In genomic region chr2:211860224-211860623, GRCh38 we compare ENCODE assay signal across 23 cellular contexts.
DNase-seq lines count a peak whose midpoint lies in the region; TF ChIP-seq lines count a peak whose summit lies in the region.
"Had no signal": no experiment of that assay in that cellular context is flagged by ENCODE, and none has a peak within 500 bp of the region (broad histone marks: within the 10 kb centered on the region; RNA-seq: fewer than 3 reads in every experiment).

No MANE protein-coding gene starts in this region.

- no peak overlapping the region for H3K4me2 ChIP-seq in osteoblast (ENCODE audit: insufficient read depth, low read length)

- H3K4me1 ChIP-seq in osteoblast (ENCODE audit: insufficient read depth, low read length): no peaks in the 10 kb centered on the region
- H3K4me1 ChIP-seq: gastrocnemius medialis had no signal

- no peaks in the 10 kb centered on the region for H4K20me1 ChIP-seq in osteoblast (ENCODE audit: insufficient read depth, low read length)

- TF ChIP-seq CTCF in osteoblast (IDR thresholded peaks at IDR 0.05; ENCODE audit: extremely low read depth, low read depth, low read length): no peak

- H3K79me2 ChIP-seq in osteoblast (ENCODE audit: insufficient read depth, low read length): no peaks in the 10 kb centered on the region

- H3K4me3 ChIP-seq in osteoblast (ENCODE audit: insufficient read depth, low read length): no peak overlapping the region
- H3K4me3 ChIP-seq: gastrocnemius medialis, GM12878, MG63 had no signal

- no peak overlapping the region for H3K27ac ChIP-seq in osteoblast (ENCODE audit: low read depth, low read length)
- H3K27ac ChIP-seq: 22Rv1, gastrocnemius medialis had no signal

- H3K9me3 ChIP-seq in osteoblast (ENCODE audit: low read depth, low read length): no peaks in the 10 kb centered on the region
- H3K9me3 ChIP-seq: gastrocnemius medialis, MG63 had no signal

- H2AFZ ChIP-seq in osteoblast (ENCODE audit: low read length): no peak overlapping the region

- no peaks in the 10 kb centered on the region for H3K27me3 ChIP-seq in osteoblast (ENCODE audit: insufficient read depth, low read length)
- H3K27me3 ChIP-seq: gastrocnemius medialis, MG63 had no signal

- no peaks in the 10 kb centered on the region for H3K36me3 ChIP-seq in osteoblast (ENCODE audit: insufficient read depth, low read length)
- H3K36me3 ChIP-seq: gastrocnemius medialis, MG63 had no signal

- DNase-seq in DMS53 (lab: John Stamatoyannopoulos, UW): peak; percentile 31
- no peak for DNase-seq in DMS53 treated with DMSO at 0.1 percent for 48 hours (lab: John Stamatoyannopoulos, UW; ENCODE audit: unreplicated experiment)
- peak; percentile 27 for DNase-seq in NCI-H1105 (lab: John Stamatoyannopoulos, UW)
- DNase-seq in NCI-H69 (lab: John Stamatoyannopoulos, UW): peak; percentile 87
- peak; percentile 66 for DNase-seq in osteoblast (ENCODE audit: insufficient read length, low spot score, missing footprints)
- DNase-seq in stimulated activated naive CD4-positive, alpha-beta T cell treated with Interleukin-2 at 50 U/mL for 16 hours (lab: John Stamatoyannopoulos, UW): no peak
- no peak for DNase-seq in amniotic stem cell (lab: John Stamatoyannopoulos, UW)
- DNase-seq in T1000 (lab: John Stamatoyannopoulos, UW): no peak
- DNase-seq: activated CD4-positive, alpha-beta T cell treated with anti-CD3 and anti-CD28 coated beads, Interleukin-2, amount 10 ng/mL, durations not matched to agents 7 days and 5 days; anterior cingulate cortex; CD4-positive, CD25-positive, alpha-beta regulatory T cell; gastrocnemius medialis; H9; KG1; MG63; NCI-H187 treated with DMSO at 0.1 percent for 48 hours; NCI-H226; OCI-M1; substantia nigra; T-helper 1 cell; trophoblast cell had no signal

Comparison
In these comparisons a context has a peak if more than half of its experiments do, and no peak if none do; other contexts are left out.
1. DNase-seq: peak in DMS53 (single experiment), NCI-H1105 (single experiment), NCI-H69 (single experiment) and osteoblast (single experiment); none in DMS53 treated with DMSO at 0.1 percent for 48 hours (single experiment), stimulated activated naive CD4-positive, alpha-beta T cell treated with Interleukin-2 at 50 U/mL for 16 hours (single experiment), amniotic stem cell (single experiment) and T1000 (single experiment).